In genomic region chr2:98825404-98825803, GRCh38 we compare ENCODE assay signal across 19 cellular contexts.
DNase-seq lines count a peak whose midpoint lies in the region; ATAC-seq, FAIRE-seq and TF ChIP-seq lines count a peak whose summit lies in the region.
"Had no signal": no experiment of that assay in that cellular context is flagged by ENCODE, and none has a peak within 500 bp of the region (broad histone marks: within the 10 kb centered on the region; RNA-seq: fewer than 3 reads in every experiment).

No MANE protein-coding gene starts in this region.

- FAIRE-seq in urothelium cell line (lab: Jason Lieb, UNC) = peak; percentile 68
- FAIRE-seq: A549, GM12892 had no signal

- peaks cover 9% of the 10 kb centered on the region for H3K9me3 Mint-ChIP-seq in nephron progenitor cell

- 69 to 87% (median 72%) methylated on average over 6 of the region's 6 CpGs for whole genome bisulfite sequencing in heart left ventricle, 4 donors

- no peaks in the 10 kb centered on the region for H3K36me3 ChIP-seq in heart left ventricle

- no peak overlapping the region for H3K27ac Mint-ChIP-seq in nephron progenitor cell

- H3K27me3 ChIP-seq in heart left ventricle = peaks cover 0 to 7% (median 0%) of the 10 kb centered on the region in 9 donors

- H3K4me3 ChIP-seq in heart left ventricle = no peak overlapping the region
- H3K4me3 ChIP-seq: A549, GM23248 had no signal

- TF ChIP-seq POLR2A in heart left ventricle (IDR thresholded peaks at IDR 0.05) = no peak

- ATAC-seq in heart left ventricle (no peak), Right ventricle myocardium superior (ENCODE audit: poor library complexity) (no peak), HG03342 (IDR thresholded peaks at IDR 0.05; ENCODE audit: unreplicated experiment) (no peak)
- no peak for ATAC-seq in activated CD4-positive, CD25-positive, alpha-beta regulatory T cell treated with anti-CD3 and anti-CD28 coated beads, Interleukin-2, amount 50 U/mL, for 24 hours
- ATAC-seq: A549, HCT116, PC-3 had no signal

- no peaks in the 10 kb centered on the region for H3K36me3 Mint-ChIP-seq in nephron progenitor cell (ENCODE audit: low read depth)

- H3K4me1 Mint-ChIP-seq in nephron progenitor cell = peaks cover 15% of the 10 kb centered on the region

- peaks cover 0 to 53% (median 25%) of the 10 kb centered on the region in 12 donors for H3K4me1 ChIP-seq in heart left ventricle
- H3K4me1 ChIP-seq: A549 had no signal

- DNase-seq in heart left ventricle = no peak
- no peak for DNase-seq in Right ventricle myocardium superior
- DNase-seq in caudate nucleus (lab: John Stamatoyannopoulos, UW) = no peak
- DNase-seq in nephron progenitor cell = peak; percentile 40
- DNase-seq in urothelium cell line (ENCODE audit: low spot score) = no peak
- no peak for DNase-seq in DMS 273 treated with DMSO at 0.1 percent for 48 hours (lab: John Stamatoyannopoulos, UW)
- DNase-seq: DMS79 treated with DMSO at 0.1 percent for 48 hours, GDM1, GM23248, NCI-H146, NCI-H345, NCI-H526 treated with DMSO at 0.1 percent for 48 hours, PC-3 had no signal

- H3K27ac ChIP-seq in heart left ventricle = peak overlapping the region; percentile 67 to 98 (median 90)
- H3K27ac ChIP-seq in caudate nucleus (ENCODE audit: low read depth, low read length) = peak overlapping the region; percentile 36
- H3K27ac ChIP-seq: A549, C4-2B, GM23248 had no signal

- no peaks in the 10 kb centered on the region for H3K9me3 ChIP-seq in heart left ventricle
- H3K9me3 ChIP-seq: A549 had no signal

- no peak overlapping the region for H3K4me3 Mint-ChIP-seq in nephron progenitor cell

- peaks cover 59% of the 10 kb centered on the region for H3K27me3 Mint-ChIP-seq in nephron progenitor cell (ENCODE audit: low read depth, poor library complexity)

- TF ChIP-seq CTCF in heart left ventricle (IDR thresholded peaks at IDR 0.05) (no peak), nephron progenitor cell (IDR thresholded peaks at IDR 0.05) (no peak)

- intact Hi-C loops in heart left ventricle (cut with DNase I) = loop anchor here in 3 of 10 donors (5.0 to 10.0 kb wide), 3 partner anchors 91 to 411 kb away; partner anchors contain the start of gene MGAT4A (in 3 of the 3)
- intact Hi-C loops in Right ventricle myocardium superior (cut with DNase I) = loop anchor here (10.0 kb wide), 1 partner anchor 91 kb away; the partner anchor contains the start of gene MGAT4A
